1 cellular context compared by ENCODE assay signal in the genomic region with DNA sequence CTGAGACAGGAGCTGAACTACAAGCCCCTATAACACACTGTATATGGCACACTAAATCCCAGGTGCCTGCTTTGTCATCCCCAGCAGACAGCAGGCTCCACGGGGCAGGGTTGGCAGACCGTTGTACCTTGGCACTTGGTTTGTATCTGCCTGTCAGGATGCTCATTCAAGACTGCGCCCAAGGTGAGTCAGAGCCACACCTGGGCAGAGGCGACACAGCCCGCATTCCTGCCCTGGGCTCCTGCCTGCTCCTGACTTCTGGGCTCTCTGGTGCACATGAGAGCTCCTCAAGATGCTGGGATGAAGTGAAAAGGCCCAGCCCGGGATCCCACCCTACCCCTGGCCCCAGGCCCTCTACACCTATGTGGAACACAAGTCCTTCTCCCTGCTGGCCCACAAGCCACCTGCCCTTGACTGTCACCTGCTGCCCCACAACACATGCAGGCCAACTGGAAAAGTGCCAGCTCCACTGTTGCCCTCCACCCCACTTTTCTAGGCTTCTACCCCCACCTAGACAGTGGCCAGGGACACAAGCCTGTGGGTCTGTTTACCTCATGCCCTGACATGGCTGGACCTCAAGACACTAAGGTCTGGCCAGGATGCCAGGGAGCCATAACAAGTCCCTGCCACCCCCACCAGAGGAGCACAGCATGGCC.
TF ChIP-seq lines count a peak whose summit lies in the region.

No MANE protein-coding gene starts in this region.

TF ChIP-seq in endothelial cell of umbilical vein, 7 proteins besides CTCF, POLR2A, EP300 and RAD21 (continued from another document):
- TF ChIP-seq POLR2AphosphoS5 (IDR thresholded peaks at IDR 0.05; ENCODE audit: insufficient read depth, low read depth, low read length), result no peak
